8 cellular contexts compared by ENCODE assay signal in the genomic region with DNA sequence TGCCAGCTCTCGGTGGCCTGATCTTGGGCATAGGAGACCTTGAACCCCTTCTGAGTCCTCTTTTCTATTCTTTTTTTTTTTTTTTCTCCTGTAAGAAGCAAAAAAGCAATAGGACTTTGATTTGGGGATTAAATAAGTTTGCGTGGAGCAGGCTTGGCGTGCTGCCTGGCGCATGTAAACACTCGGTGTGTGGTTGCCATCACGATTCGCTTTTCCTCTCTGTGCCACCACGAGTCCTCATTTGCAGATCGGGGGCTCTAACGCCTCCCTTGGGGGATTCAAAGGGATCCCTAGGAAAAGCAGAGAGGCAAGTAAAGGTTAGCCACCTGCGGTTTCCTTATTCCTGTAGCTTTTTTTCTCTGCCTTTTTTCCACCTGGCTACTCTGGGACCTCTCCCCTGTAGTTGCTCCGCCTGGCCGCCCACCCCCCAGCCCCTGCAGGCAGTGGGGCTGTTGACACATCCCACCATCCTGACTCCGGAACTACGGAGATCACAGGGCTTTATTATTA. TPM values are rescaled to one million over a fixed set of nuclear protein-coding genes. Genes with fewer than 3 reads are reported as not detected.
DNase-seq lines count a peak whose midpoint lies in the region; ATAC-seq, FAIRE-seq and TF ChIP-seq lines count a peak whose summit lies in the region.

No MANE protein-coding gene starts in this region.

- FAIRE-seq in GM12892 (lab: Jason Lieb, UNC) = peak; percentile 76

- H4K20me1 ChIP-seq in PC-9 (ENCODE audit: insufficient read depth) = peaks cover 50% of the 10 kb centered on the region

- H3K4me2 ChIP-seq in PC-9 = peak overlapping the region; percentile 94

- DNase-seq in GM12892 (ENCODE audit: insufficient read length) (no peak), PC-9 (peak in 1 of 2 experiments; percentile 7), breast epithelium (ENCODE audit: low spot score in 2 of 2) (peak; percentile 27 to 63), kidney epithelial cell (ENCODE audit: low read depth) (no peak), epidermal melanocyte (ENCODE audit: insufficient read length, low spot score) (no peak), NCI-H1694 (lab: John Stamatoyannopoulos, UW) (no peak)
- peak; percentile 25 for DNase-seq in stimulated activated CD4-positive, alpha-beta T cell treated with anti-CD3 and anti-CD28 coated beads, Interleukin-4, amount 100 ng/mL, for 24 hours

- peak overlapping the region; percentile 83 for H3K4me3 ChIP-seq in PC-9
- peak overlapping the region; percentile 88 to 99 (median 99) for H3K4me3 ChIP-seq in breast epithelium
- peak overlapping the region; percentile 93 for H3K4me3 ChIP-seq in kidney epithelial cell (ENCODE audit: low read depth, low read length)

- TF ChIP-seq POLR2A in GM12892 (IDR thresholded peaks at IDR 0.05; ENCODE audit: low read depth, low read length) = no peak
- TF ChIP-seq POLR2A in breast epithelium (IDR thresholded peaks at IDR 0.05) = no peak

- H3K9me2 ChIP-seq in PC-9 (ENCODE audit: insufficient read depth) = no peaks in the 10 kb centered on the region

- no peaks in the 10 kb centered on the region for H3K9me3 ChIP-seq in PC-9 (ENCODE audit: insufficient read depth, low read depth)
- H3K9me3 ChIP-seq in breast epithelium = no peaks in the 10 kb centered on the region

- POLR2A ChIA-PET in PC-9 (lab: Charles Lee; ENCODE audit: unreplicated experiment) = no interaction called here

- peaks cover 95% of the 10 kb centered on the region for H3K79me2 ChIP-seq in PC-9 (ENCODE audit: low read depth)

- H2AFZ ChIP-seq in PC-9 = no peak overlapping the region

- H3K27ac ChIP-seq in PC-9 = no peak overlapping the region
- peak overlapping the region; percentile 95 to 98 for H3K27ac ChIP-seq in breast epithelium

- no peak for TF ChIP-seq CTCF in PC-9 (conservative IDR thresholded peaks at IDR 0.05)
- no peak for TF ChIP-seq CTCF in breast epithelium (IDR thresholded peaks at IDR 0.05)
- TF ChIP-seq CTCF in kidney epithelial cell (IDR thresholded peaks at IDR 0.05; ENCODE audit: insufficient read depth, low read length, poor library complexity, severe bottlenecking) = no peak

- intact Hi-C loops in PC-9 (cut with micrococcal nuclease; ENCODE audit: unreplicated experiment) (no loop called here), breast epithelium (cut with DNase I; ENCODE audit: low total_unique reads) (no loop called here)

- no peaks in the 10 kb centered on the region; the same call in 1 of the 2 replicates for H3F3A ChIP-seq in PC-9 (ENCODE audit: insufficient read depth, low read depth)

- H3K27me3 ChIP-seq in PC-9 (ENCODE audit: insufficient read depth, low read depth) (no peaks in the 10 kb centered on the region), breast epithelium (no peaks in the 10 kb centered on the region), kidney epithelial cell (ENCODE audit: control insufficient read depth, insufficient read depth, low read length) (no peaks in the 10 kb centered on the region)

- H3K4me1 ChIP-seq in PC-9 (replicated peaks; ENCODE audit: insufficient read depth) (peaks cover 17% of the 10 kb centered on the region), breast epithelium (peaks cover 0 to 33% of the 10 kb centered on the region in 2 donors)

- H3K36me3 ChIP-seq in PC-9 (ENCODE audit: low read depth) (peaks cover 20% of the 10 kb centered on the region), breast epithelium (no peaks in the 10 kb centered on the region), kidney epithelial cell (ENCODE audit: control insufficient read depth, insufficient read depth, low read length) (peaks cover 3% of the 10 kb centered on the region)

- CTCF ChIA-PET in PC-9 (lab: Charles Lee) = no interaction called here

- ATAC-seq in HG03442 (IDR thresholded peaks at IDR 0.05; ENCODE audit: unreplicated experiment) = no peak

- BruUV-seq in PC-9 (replicated peaks; lab: Mats Ljungman, UMichigan) = no TSS peak

RNA-seq across cellular contexts. Expression of a gene that starts 1.3 kb away (rescaled TPM):
- 48.3 TPM for polyA plus RNA-seq in GM12892 (2012; ENCODE audit: missing spikeins)
- total RNA-seq in PC-9 (2021) (68.7 and 88.7 TPM in 2 replicates), breast epithelium (100 to 1,000 TPM in 2 of 3 donors, 10 to 100 TPM in 1; 64.2 to 112 (median 111) TPM), kidney epithelial cell (40.3 and 45.7 TPM in 2 replicates)

RNA-seq across cellular contexts. Expression of a gene that starts 1.6 kb away (rescaled TPM):
- 37.7 TPM for polyA plus RNA-seq in GM12892 (2012; ENCODE audit: missing spikeins)
- total RNA-seq in PC-9 (2021) (43.1 and 66.1 TPM in 2 replicates), breast epithelium (10 to 100 TPM; 46.4 to 68.8 (median 62.1) TPM), kidney epithelial cell (23.8 and 29.0 TPM in 2 replicates)

RNA-seq across cellular contexts. Expression of a gene that starts 56.1 kb away (rescaled TPM):
- 37.6 TPM for polyA plus RNA-seq in GM12892 (2012; ENCODE audit: missing spikeins)
- total RNA-seq in PC-9 (2021) = 31.1 and 34.7 TPM in 2 replicates
- 10 to 100 TPM; 29.4 to 49.5 (median 44.3) TPM for total RNA-seq in breast epithelium
- 47.0 and 55.4 TPM in 2 replicates for total RNA-seq in kidney epithelial cell

RNA-seq across cellular contexts. Expression of a gene that starts 56.5 kb away (rescaled TPM):
- 0.59 TPM for polyA plus RNA-seq in GM12892 (2012; ENCODE audit: missing spikeins)
- total RNA-seq in PC-9 (2021) = 4.4 and 8.0 TPM in 2 replicates
- 10 to 100 TPM in 1 of 3 donors, 1 to 10 TPM in 2; 1.1 to 11.7 (median 1.3) TPM for total RNA-seq in breast epithelium
- total RNA-seq in kidney epithelial cell = 1.0 and 1.4 TPM in 2 replicates

RNA-seq across cellular contexts. Expression of a gene that starts 56.6 kb away (rescaled TPM):
- polyA plus RNA-seq in GM12892 (2012; ENCODE audit: missing spikeins) = 2.0 TPM
- 7.5 and 11.9 TPM in 2 replicates for total RNA-seq in PC-9 (2021)
- 10 to 100 TPM; 10.4 to 13.1 (median 11.1) TPM for total RNA-seq in breast epithelium
- total RNA-seq in kidney epithelial cell = 7.4 and 11.4 TPM in 2 replicates

Comparison
In these comparisons a context has a peak if more than half of its experiments do, and no peak if none do; other contexts are left out.
1. DNase-seq: peak in breast epithelium (2 of 2) and stimulated activated CD4-positive, alpha-beta T cell treated with anti-CD3 and anti-CD28 coated beads, Interleukin-4, amount 100 ng/mL, for 24 hours (single experiment); none in GM12892 (single experiment), kidney epithelial cell (single experiment), epidermal melanocyte (single experiment) and NCI-H1694 (single experiment).
2. Peak in every context shown above with its lines, with median percentiles within 50 percentile points of each other: H3K4me3 ChIP-seq.